9 cellular contexts compared by ENCODE assay signal in the genomic region with DNA sequence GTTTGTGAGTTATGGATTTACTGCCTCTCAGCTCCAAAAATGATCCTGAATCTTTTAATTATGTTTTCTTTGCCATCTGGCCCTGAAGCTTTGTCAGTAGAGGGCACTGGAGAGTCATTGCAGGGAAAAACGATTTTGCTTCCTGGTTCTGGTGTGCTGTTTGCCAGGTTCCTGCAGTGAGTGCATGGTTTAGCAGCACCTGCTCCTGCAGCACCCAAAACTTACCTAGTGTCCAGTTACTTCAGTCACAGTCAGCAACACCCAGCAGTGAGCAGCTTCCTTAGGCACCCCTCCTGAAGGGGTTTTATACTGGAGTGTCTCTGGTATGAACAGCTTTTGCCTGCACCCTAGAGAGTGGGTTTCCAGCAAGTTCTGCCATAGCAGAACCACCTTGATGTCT. TPM values are rescaled to one million over a fixed set of nuclear protein-coding genes. Genes with fewer than 3 reads are reported as not detected.
DNase-seq lines count a peak whose midpoint lies in the region; ATAC-seq lines count a peak whose summit lies in the region.
"Had no signal": no experiment of that assay in that cellular context is flagged by ENCODE, and none has a peak within 500 bp of the region (broad histone marks: within the 10 kb centered on the region; RNA-seq: fewer than 3 reads in every experiment).

No MANE protein-coding gene starts in this region.

- H3K27ac Mint-ChIP-seq in immature natural killer cell, result no peak overlapping the region
- H3K27ac Mint-ChIP-seq: activated naive CD8-positive, alpha-beta T cell had no signal

- peaks cover 19 to 22% of the 10 kb centered on the region in 2 donors for H3K4me1 Mint-ChIP-seq in immature natural killer cell

- peak; percentile 24 for DNase-seq in NK-92 treated with Interleukin-12 subunit alpha and Interleukin-12 subunit beta, amount 100 ng/mL, for 24 hours (lab: John Stamatoyannopoulos, UW)
- DNase-seq in NK-92 (lab: John Stamatoyannopoulos, UW; ENCODE audit: unreplicated experiment), result no peak
- peak; percentile 72 for DNase-seq in NCI-H1436 (lab: John Stamatoyannopoulos, UW)
- DNase-seq in SKM-1 (lab: John Stamatoyannopoulos, UW; ENCODE audit: unreplicated experiment), result peak; percentile 64
- DNase-seq in astrocyte of the hippocampus (ENCODE audit: low read depth, low spot score), result peak; percentile 70
- DNase-seq in immature natural killer cell, result peak; percentile 26 to 54 (median 45)
- peak; percentile 70 for DNase-seq in stimulated activated CD4-positive, alpha-beta T cell treated with anti-CD3 and anti-CD28 coated beads, Interleukin-4, amount 100 ng/mL, for 24 hours

- peaks cover 0 to 3% (median 2%) of the 10 kb centered on the region in 3 donors for H3K27me3 Mint-ChIP-seq in immature natural killer cell (ENCODE audit: low read depth in 3 of 3)
- H3K27me3 Mint-ChIP-seq: activated naive CD8-positive, alpha-beta T cell had no signal

- no peak overlapping the region for H3K4me3 Mint-ChIP-seq in immature natural killer cell
- H3K4me3 Mint-ChIP-seq: activated naive CD8-positive, alpha-beta T cell had no signal

- H3K9me3 Mint-ChIP-seq in immature natural killer cell, result peaks cover 8 to 14% (median 11%) of the 10 kb centered on the region in 6 donors

- no peak for ATAC-seq in HG03521 (IDR thresholded peaks at IDR 0.05; ENCODE audit: unreplicated experiment)

- H3K36me3 Mint-ChIP-seq in immature natural killer cell, result peaks cover 7 to 10% (median 8%) of the 10 kb centered on the region in 3 donors

RNA-seq across cellular contexts. Expression of gene TRIM26, which starts 6.0 kb away (rescaled TPM):
- polyA plus RNA-seq in immature natural killer cell, result 10 to 100 TPM; 11.6 to 65.0 (median 22.7) TPM

RNA-seq across cellular contexts. Expression of gene TRIM15, which starts 55.9 kb away (rescaled TPM):
- not detected for polyA plus RNA-seq in immature natural killer cell

RNA-seq across cellular contexts. Expression of gene TRIM10, which starts 58.2 kb away (rescaled TPM):
- polyA plus RNA-seq in immature natural killer cell, result not detected
